12 cellular contexts compared by ENCODE assay signal in genomic region chr1:235486321-235486720, GRCh38.
"Had no signal": no experiment of that assay in that cellular context is flagged by ENCODE, and none has a peak within 500 bp of the region (broad histone marks: within the 10 kb centered on the region; RNA-seq: fewer than 3 reads in every experiment).

No MANE protein-coding gene starts in this region.

- DNase-seq: activated CD4-positive, alpha-beta memory T cell treated with anti-CD3 and anti-CD28 coated beads, Interleukin-2, amount 10 ng/mL, durations not matched to agents 7 days and 5 days; activated gamma-delta T cell treated with Interleukin-2 at 50 U/mL for 16 hours; activated naive CD8-positive, alpha-beta T cell treated with anti-CD3 and anti-CD28 coated beads for 36 hours; activated T-cell treated with anti-CD3 and anti-CD28 coated beads, Interleukin-2, amount 50 U/mL, for 4 hours; erythroblast; mesendoderm; posterior cingulate gyrus; retina; T-helper 9 cell; WERI-Rb-1 had no signal

- H3K27ac ChIP-seq: WERI-Rb-1 had no signal

- ATAC-seq: activated T-cell treated with anti-CD3 and anti-CD28 coated beads, Interleukin-2, amount 50 U/mL, for 4 hours; natural killer cell treated with Interleukin-12 subunit alpha and Interleukin-12 subunit beta and Interleukin-15 and Interleukin-18, amount 100 ng/mL, for 72 hours; stimulated activated memory B cell treated with anti-CD40 and anti-IgM and Interleukin-4, amounts not matched to agents 10 μg/mL and 1 μg/mL and 100 μg/mL, for 72 hours had no signal
